In the genomic region with DNA sequence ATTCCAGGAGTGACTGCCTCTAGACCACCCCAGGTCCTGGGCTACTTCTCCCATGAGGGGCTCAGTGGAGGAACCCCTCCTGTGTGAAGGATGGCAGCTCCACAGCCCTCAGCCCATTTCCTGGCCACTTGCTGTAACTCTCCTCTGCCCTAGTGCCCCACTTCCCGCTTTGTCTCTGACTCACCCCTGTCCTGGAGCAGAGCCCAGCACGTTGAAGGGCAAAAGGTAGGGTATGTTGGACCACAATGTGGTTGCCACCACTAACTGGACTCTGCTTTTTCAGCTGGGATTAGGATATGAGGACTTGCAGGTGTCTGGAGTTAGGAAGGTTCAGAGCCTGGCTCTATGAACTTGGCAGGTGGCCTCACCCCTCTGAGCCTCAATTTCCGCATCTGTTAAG, we compare ENCODE assay signal across 12 cellular contexts. TPM values are rescaled to one million over a fixed set of nuclear protein-coding genes. Genes with fewer than 3 reads are reported as not detected.
DNase-seq lines count a peak whose midpoint lies in the region; ATAC-seq, FAIRE-seq and TF ChIP-seq lines count a peak whose summit lies in the region.
"Had no signal": no experiment of that assay in that cellular context is flagged by ENCODE, and none has a peak within 500 bp of the region (broad histone marks: within the 10 kb centered on the region; RNA-seq: fewer than 3 reads in every experiment).

No MANE protein-coding gene starts in this region.

- dilution Hi-C loops in endothelial cell of umbilical vein (cut with MboI; ENCODE audit: extremely low pct_ligation_motif_present, low sequenced_read_pairs), result no loop called here

- H3K4me3 Mint-ChIP-seq in activated naive CD4-positive, alpha-beta T cell treated with anti-CD3 and anti-CD28 coated beads, Interleukin-2, amount 10 ng/mL, durations not matched to agents 7 days and 5 days, result peak overlapping the region; percentile 5
- H3K4me3 Mint-ChIP-seq in type B pancreatic cell, result peak overlapping the region; percentile 22

- H3K36me3 Mint-ChIP-seq in activated naive CD4-positive, alpha-beta T cell treated with anti-CD3 and anti-CD28 coated beads, Interleukin-2, amount 10 ng/mL, durations not matched to agents 7 days and 5 days, result peaks cover 18% of the 10 kb centered on the region
- peaks cover 21 to 35% of the 10 kb centered on the region in 2 donors for H3K36me3 Mint-ChIP-seq in activated naive CD4-positive, alpha-beta T cell treated with anti-CD3 and anti-CD28 coated beads, Interleukin-2, amount 50 U/mL, for 72 hours
- H3K36me3 Mint-ChIP-seq in type B pancreatic cell, result peaks cover 4% of the 10 kb centered on the region

- H3K27me3 Mint-ChIP-seq in activated naive CD4-positive, alpha-beta T cell treated with anti-CD3 and anti-CD28 coated beads, Interleukin-2, amount 10 ng/mL, durations not matched to agents 7 days and 5 days, result peaks cover 12% of the 10 kb centered on the region
- peaks cover 8% of the 10 kb centered on the region for H3K27me3 Mint-ChIP-seq in type B pancreatic cell

- H3K9me3 ChIP-seq in Panc1 (ENCODE audit: control insufficient read depth, insufficient read depth, low read depth, low read length) (no peaks in the 10 kb centered on the region), endothelial cell of umbilical vein (replicated peaks; ENCODE audit: control insufficient read depth, insufficient read depth, low read length) (no peaks in the 10 kb centered on the region)

- H3K9me1 ChIP-seq in endothelial cell of umbilical vein (replicated peaks; ENCODE audit: control insufficient read depth, extremely low read depth, insufficient read depth, low read length), result no peaks in the 10 kb centered on the region

- CTCF ChIA-PET in activated naive CD4-positive, alpha-beta T cell treated with anti-CD3 and anti-CD28 coated beads, Interleukin-2, amount 10 ng/mL, durations not matched to agents 7 days and 5 days (lab: Charles Lee), result no interaction called here
- CTCF ChIA-PET in Panc1 (lab: Charles Lee), result no interaction called here
- CTCF ChIA-PET in endothelial cell of umbilical vein (lab: Charles Lee), result no interaction called here

- in situ Hi-C loops in Panc1 (cut with HindIII; ENCODE audit: low pct_unique_long_range_greater_than_20kb, low sequenced_read_pairs), result no loop called here

- intact Hi-C loops in Panc1 (cut with micrococcal nuclease; ENCODE audit: unreplicated experiment) (no loop called here), endothelial cell of umbilical vein (cut with micrococcal nuclease) (loop anchor here (10.0 kb wide), 1 partner anchor 245 kb away; the partner anchor contains the start of gene TOX2)

- peak overlapping the region; percentile 5; the same call in 1 of the 2 replicates for H3K27ac ChIP-seq in Panc1 (ENCODE audit: low read length)
- H3K27ac ChIP-seq in endothelial cell of umbilical vein (ENCODE audit: insufficient read depth, low read depth, low read length), result no peak overlapping the region

- H3K9ac ChIP-seq in endothelial cell of umbilical vein (replicated peaks; ENCODE audit: extremely low read depth, insufficient read depth, low read length), result no peak overlapping the region

- no peak for DNase-seq in activated naive CD4-positive, alpha-beta T cell treated with anti-CD3 and anti-CD28 coated beads, Interleukin-2, amount 10 ng/mL, durations not matched to agents 7 days and 5 days
- no peak for DNase-seq in activated naive CD4-positive, alpha-beta T cell treated with anti-CD3 and anti-CD28 coated beads, Interleukin-2, amount 50 U/mL, for 72 hours (ENCODE audit: low spot score in 2 of 2)
- DNase-seq in Panc1 (ENCODE audit: low read depth, low spot score) (no peak), endothelial cell of umbilical vein (ENCODE audit: low read depth, low spot score) (peak; percentile 41), type B pancreatic cell (ENCODE audit: extremely low spot score, unreplicated experiment) (no peak), NCI-H345 treated with DMSO at 0.1 percent for 48 hours (lab: John Stamatoyannopoulos, UW; ENCODE audit: unreplicated experiment) (no peak), activated gamma-delta T cell treated with Interleukin-2 at 50 U/mL for 16 hours (no peak)
- no peak for DNase-seq in stimulated activated CD4-positive, alpha-beta T cell treated with anti-CD3 and anti-CD28 coated beads, Interleukin-2, amount 100 ng/mL, for 48 hours
- DNase-seq: activated CD8-positive, alpha-beta memory T cell treated with anti-CD3 and anti-CD28 coated beads, Interleukin-2, amount 50 U/mL, for 4 hours; cerebellar nuclear complex had no signal

- peaks cover 2% of the 10 kb centered on the region for H3K9me3 Mint-ChIP-seq in activated naive CD4-positive, alpha-beta T cell treated with anti-CD3 and anti-CD28 coated beads, Interleukin-2, amount 10 ng/mL, durations not matched to agents 7 days and 5 days
- no peaks in the 10 kb centered on the region for H3K9me3 Mint-ChIP-seq in activated naive CD4-positive, alpha-beta T cell treated with anti-CD3 and anti-CD28 coated beads, Interleukin-2, amount 50 U/mL, for 72 hours
- no peaks in the 10 kb centered on the region for H3K9me3 Mint-ChIP-seq in type B pancreatic cell

- H3K36me3 ChIP-seq in Panc1 (ENCODE audit: control insufficient read depth, insufficient read depth, low read length), result no peaks in the 10 kb centered on the region
- H3K36me3 ChIP-seq in endothelial cell of umbilical vein (ENCODE audit: control insufficient read depth in 2 of 2, extremely low read depth in 1 of 2, insufficient read depth in 2 of 2, low read length in 2 of 2), result no peaks in the 10 kb centered on the region

- ATAC-seq in activated naive CD4-positive, alpha-beta T cell treated with anti-CD3 and anti-CD28 coated beads, Interleukin-2, amount 50 U/mL, for 72 hours, result no peak
- ATAC-seq in Panc1, result no peak

- no peak overlapping the region for H3K27ac Mint-ChIP-seq in activated naive CD4-positive, alpha-beta T cell treated with anti-CD3 and anti-CD28 coated beads, Interleukin-2, amount 10 ng/mL, durations not matched to agents 7 days and 5 days
- H3K27ac Mint-ChIP-seq in activated naive CD4-positive, alpha-beta T cell treated with anti-CD3 and anti-CD28 coated beads, Interleukin-2, amount 50 U/mL, for 72 hours, result no peak overlapping the region
- H3K27ac Mint-ChIP-seq in type B pancreatic cell, result no peak overlapping the region

- TF ChIP-seq CTCF in Panc1 (IDR thresholded peaks at IDR 0.05), result no peak
- no peak for TF ChIP-seq CTCF in endothelial cell of umbilical vein (IDR thresholded peaks at IDR 0.05; ENCODE audit: extremely low read depth in 1 of 2, insufficient read depth in 1 of 2, low read depth in 1 of 2, low read length in 2 of 2)
- TF ChIP-seq CTCF in type B pancreatic cell (conservative IDR thresholded peaks at IDR 0.05), result no peak

- no peak overlapping the region for H2AFZ ChIP-seq in endothelial cell of umbilical vein (ENCODE audit: low read depth, low read length)

- peaks cover 30% of the 10 kb centered on the region for H3K4me1 Mint-ChIP-seq in activated naive CD4-positive, alpha-beta T cell treated with anti-CD3 and anti-CD28 coated beads, Interleukin-2, amount 10 ng/mL, durations not matched to agents 7 days and 5 days
- H3K4me1 Mint-ChIP-seq in type B pancreatic cell (ENCODE audit: unreplicated experiment), result no peaks in the 10 kb centered on the region

- TF ChIP-seq POLR2A in endothelial cell of umbilical vein (IDR thresholded peaks at IDR 0.05; ENCODE audit: low read depth, low read length), result no peak

- H3K4me1 ChIP-seq in Panc1 (ENCODE audit: control insufficient read depth, insufficient read depth, low read length), result peaks cover 21% of the 10 kb centered on the region; the same call in 1 of the 2 replicates
- H3K4me1 ChIP-seq in endothelial cell of umbilical vein (ENCODE audit: control insufficient read depth, extremely low read depth, insufficient read depth, low read length), result peaks cover 15% of the 10 kb centered on the region

- POLR2A ChIA-PET in Panc1 (lab: Charles Lee) (no interaction called here), endothelial cell of umbilical vein (lab: Charles Lee) (interaction anchor here (0.7 kb wide), 1 partner anchor 79 kb away, joined by 3 read pairs; the partner anchor contains the start of gene IFT52)

- peaks cover 25% of the 10 kb centered on the region for H3K79me2 ChIP-seq in endothelial cell of umbilical vein (ENCODE audit: control insufficient read depth, insufficient read depth, low read length)

- no peak overlapping the region for H3K4me3 ChIP-seq in Panc1 (ENCODE audit: low read depth in 2 of 2, low read length in 2 of 2)
- no peak overlapping the region for H3K4me3 ChIP-seq in endothelial cell of umbilical vein (replicated peaks in 1 of 3; ENCODE audit: insufficient read depth in 1 of 3, low read depth in 1 of 3, low read length in 3 of 3)

- peak; percentile 92 for FAIRE-seq in endothelial cell of umbilical vein (lab: Jason Lieb, UNC)

- H3K4me2 ChIP-seq in endothelial cell of umbilical vein (ENCODE audit: insufficient read depth, low read length), result no peak overlapping the region

- H3K27me3 ChIP-seq in Panc1 (ENCODE audit: control insufficient read depth, insufficient read depth, low read length), result no peaks in the 10 kb centered on the region
- H3K27me3 ChIP-seq in endothelial cell of umbilical vein (ENCODE audit: control insufficient read depth in 2 of 2, insufficient read depth in 2 of 2, low read length in 2 of 2), result peaks cover 0 to 3% of the 10 kb centered on the region in 2 experiments

- no peaks in the 10 kb centered on the region for H4K20me1 ChIP-seq in endothelial cell of umbilical vein (replicated peaks; ENCODE audit: control insufficient read depth, extremely low read depth, insufficient read depth, low read length)

- BruUV-seq in Panc1 (replicated peaks; lab: Mats Ljungman, UMichigan) (no TSS peak), endothelial cell of umbilical vein (replicated peaks; lab: Mats Ljungman, UMichigan) (no TSS peak)

RNA-seq across cellular contexts. Expression of gene MYBL2, which starts 2.4 kb away (rescaled TPM):
- total RNA-seq in activated naive CD4-positive, alpha-beta T cell treated with anti-CD3 and anti-CD28 coated beads, Interleukin-2, amount 50 U/mL, for 72 hours, result 100 to 1,000 TPM in 1 of 2 donors, 10 to 100 TPM in 1; 82.6 to 140 TPM
- total RNA-seq in Panc1 (2021; ENCODE audit: unreplicated experiment) (138 TPM), endothelial cell of umbilical vein (105 and 107 TPM in 2 replicates), type B pancreatic cell (ENCODE audit: low replicate concordance) (29.4 and 51.0 TPM in 2 replicates)
- polyA plus RNA-seq in Panc1 (2012; ENCODE audit: insufficient read length), result 74.4 TPM
- 32.1 and 35.7 TPM in 2 replicates for polyA plus RNA-seq in endothelial cell of umbilical vein
- polyA plus RNA-seq in endothelial cell of umbilical vein (2011; cell fraction: cytosol; rRNA removed), result 35.7 and 40.7 TPM in 2 replicates
- polyA plus RNA-seq in endothelial cell of umbilical vein (2011; cell fraction: nucleus; rRNA removed), result 25.1 and 25.9 TPM in 2 replicates
- 42.2 and 62.9 TPM in 2 replicates for polyA plus RNA-seq in endothelial cell of umbilical vein (2012)
- 33.0 and 34.7 TPM in 2 replicates for polyA minus RNA-seq in endothelial cell of umbilical vein
- 77.5 TPM for polyA minus RNA-seq in endothelial cell of umbilical vein (2011; cell fraction: cytosol; rRNA and poly(A)+ RNA removed)
- polyA minus RNA-seq in endothelial cell of umbilical vein (2011; cell fraction: nucleus; rRNA and poly(A)+ RNA removed), result 10.3 and 12.9 TPM in 2 replicates

RNA-seq across cellular contexts. Expression of gene GTSF1L, which starts 57.5 kb away (rescaled TPM):
- under 1 TPM in 1 of 2 donors, not detected in 1; 0.39 TPM for total RNA-seq in activated naive CD4-positive, alpha-beta T cell treated with anti-CD3 and anti-CD28 coated beads, Interleukin-2, amount 50 U/mL, for 72 hours
- total RNA-seq in Panc1 (2021; ENCODE audit: unreplicated experiment) (not detected), endothelial cell of umbilical vein (not detected in 2 replicates), type B pancreatic cell (ENCODE audit: low replicate concordance) (not detected in 2 replicates)
- not detected for polyA plus RNA-seq in Panc1 (2012; ENCODE audit: insufficient read length)
- not detected in 2 replicates for polyA plus RNA-seq in endothelial cell of umbilical vein
- polyA plus RNA-seq in endothelial cell of umbilical vein (2011; cell fraction: cytosol; rRNA removed), result not detected in 2 replicates
- polyA plus RNA-seq in endothelial cell of umbilical vein (2011; cell fraction: nucleus; rRNA removed), result not detected in 2 replicates
- not detected in 2 replicates for polyA plus RNA-seq in endothelial cell of umbilical vein (2012)
- not detected in 2 replicates for polyA minus RNA-seq in endothelial cell of umbilical vein
- polyA minus RNA-seq in endothelial cell of umbilical vein (2011; cell fraction: cytosol; rRNA and poly(A)+ RNA removed), result not detected
- polyA minus RNA-seq in endothelial cell of umbilical vein (2011; cell fraction: nucleus; rRNA and poly(A)+ RNA removed), result not detected in 2 replicates
- total RNA-seq: SK-MEL-5, skeletal muscle tissue had no signal
